Comparison of ENCODE assay signal across 15 cellular contexts in the genomic region with DNA sequence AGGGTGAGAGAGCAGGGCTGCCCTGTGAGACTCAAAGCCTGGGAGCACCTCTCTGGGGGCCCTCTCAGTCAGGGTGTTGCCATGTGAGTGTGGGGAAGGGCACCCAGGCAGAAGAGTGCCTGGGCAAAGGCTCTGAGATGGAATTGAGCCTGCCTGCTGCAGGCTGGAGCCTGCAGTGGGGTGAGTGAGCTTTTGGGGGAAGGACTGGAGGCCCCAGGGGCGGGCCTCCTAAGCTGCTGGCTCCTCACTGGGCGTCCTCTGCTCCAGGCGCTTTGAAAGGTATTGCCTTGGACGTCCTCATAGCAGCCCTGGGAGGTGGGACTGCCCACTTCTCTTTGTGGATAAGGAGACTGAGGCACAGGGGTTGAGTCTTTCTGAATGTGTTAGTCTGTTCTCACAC.
DNase-seq lines count a peak whose midpoint lies in the region; ATAC-seq, FAIRE-seq and TF ChIP-seq lines count a peak whose summit lies in the region.
"Had no signal": no experiment of that assay in that cellular context is flagged by ENCODE, and none has a peak within 500 bp of the region (broad histone marks: within the 10 kb centered on the region; RNA-seq: fewer than 3 reads in every experiment).

No MANE protein-coding gene starts in this region.

- no peak for TF ChIP-seq POLR2A in K562 (conservative IDR thresholded peaks at IDR 0.05)

- H3K9me1 ChIP-seq in K562 (ENCODE audit: control insufficient read depth, insufficient read depth, low read length) = peaks cover 4% of the 10 kb centered on the region

- H3K4me3 ChIP-seq in left ventricle myocardium inferior (no peak overlapping the region), K562 (no peak overlapping the region), HAP-1 (no peak overlapping the region)
- H3K4me3 ChIP-seq: adrenal gland, lung, sigmoid colon had no signal

- peaks cover 56% of the 10 kb centered on the region for H3K79me2 ChIP-seq in K562 (ENCODE audit: control insufficient read depth, insufficient read depth, low read length)

- peak overlapping the region in 4 of 10 donors; percentile 33 to 66 (median 43) for H3K4me3 Mint-ChIP-seq in naive thymus-derived CD8-positive, alpha-beta T cell

- peaks cover 0 to 16% (median 8%) of the 10 kb centered on the region in 3 donors for H3K36me3 Mint-ChIP-seq in naive thymus-derived CD8-positive, alpha-beta T cell

- peaks cover 48 to 90% (median 78%) of the 10 kb centered on the region in 4 donors for H3K4me1 Mint-ChIP-seq in naive thymus-derived CD8-positive, alpha-beta T cell

- DNase-seq in left ventricle myocardium inferior (no peak), Right ventricle myocardium superior (no peak), K562 (ENCODE audit: extremely low read depth in 1 of 4, low spot score in 3 of 4) (no peak), SHP77 treated with DMSO at 0.1 percent for 48 hours (lab: John Stamatoyannopoulos, UW) (no peak), HAP-1 (ENCODE audit: low spot score in 2 of 2) (no peak)
- no peak for DNase-seq in naive thymus-derived CD8-positive, alpha-beta T cell
- DNase-seq: adrenal gland; NCI-H1436 treated with DMSO at 0.1 percent for 48 hours; NCI-H226; sigmoid colon; stimulated activated CD4-positive, alpha-beta T cell treated with anti-CD3 and anti-CD28 coated beads, Interleukin-4, amount 100 ng/mL, for 24 hours had no signal

- H2AFZ ChIP-seq in K562 (ENCODE audit: low read depth, low read length) = no peak overlapping the region

- H3K9me3 ChIP-seq in left ventricle myocardium inferior (replicated peaks) = no peaks in the 10 kb centered on the region
- no peaks in the 10 kb centered on the region for H3K9me3 ChIP-seq in K562 (replicated peaks; ENCODE audit: control insufficient read depth, insufficient read depth, low read depth, low read length)
- no peaks in the 10 kb centered on the region for H3K9me3 ChIP-seq in HAP-1
- H3K9me3 ChIP-seq: adrenal gland, sigmoid colon had no signal

- in situ Hi-C loops in K562 (cut with MboI) (no loop called here), HAP-1 (cut with MboI; ENCODE audit: low sequenced_read_pairs) (no loop called here)

- H3K36me3 ChIP-seq in left ventricle myocardium inferior = no peaks in the 10 kb centered on the region
- peaks cover 13% of the 10 kb centered on the region; the same call in 2 of the 3 replicates for H3K36me3 ChIP-seq in K562 (ENCODE audit: control insufficient read depth, insufficient read depth, low read length)
- H3K36me3 ChIP-seq in HAP-1 (replicated peaks) = peaks cover 7% of the 10 kb centered on the region; the same call in 1 of the 2 replicates
- H3K36me3 ChIP-seq: adrenal gland had no signal

- CTCF ChIA-PET in K562 (lab: Yijun Ruan, JAX; ENCODE audit: low intra/inter-chr PET ratio) = no interaction called here

- H4K20me1 ChIP-seq in K562 (replicated peaks; ENCODE audit: control insufficient read depth, insufficient read depth, low read length) = 0 out of 2 replicates have a peak, but pooled peaks cover 7% of the 10 kb centered on the region

- H3K27me3 ChIP-seq in left ventricle myocardium inferior (ENCODE audit: low read depth) (no peaks in the 10 kb centered on the region), K562 (ENCODE audit: control insufficient read depth in 2 of 2, insufficient read depth in 2 of 2, low read length in 2 of 2) (no peaks in the 10 kb centered on the region), HAP-1 (ENCODE audit: low read depth) (no peaks in the 10 kb centered on the region)
- H3K27me3 ChIP-seq: adrenal gland, sigmoid colon had no signal

- BruUV-seq in K562 (replicated peaks; lab: Mats Ljungman, UMichigan) = no TSS peak

- intact Hi-C loops in left ventricle myocardium inferior (cut with micrococcal nuclease) = no loop called here
- intact Hi-C loops in Right ventricle myocardium superior (cut with DNase I) = no loop called here
- intact Hi-C loops in K562 (cut with micrococcal nuclease) = no loop called here

- TF ChIP-seq CTCF in left ventricle myocardium inferior (IDR thresholded peaks at IDR 0.05; ENCODE audit: borderline replicate concordance) (no peak), K562 (IDR thresholded peaks at IDR 0.05 in 2 of 3, conservative IDR thresholded peaks at IDR 0.05 in 1 of 3; ENCODE audit: insufficient read depth in 2 of 3, low read depth in 1 of 3, low read length in 3 of 3) (no peak)

- no peak for ATAC-seq in Right ventricle myocardium superior (ENCODE audit: poor library complexity)
- ATAC-seq in K562 = peak; percentile 52
- ATAC-seq in naive thymus-derived CD8-positive, alpha-beta T cell = no peak
- no peak for ATAC-seq in GM21723 (IDR thresholded peaks at IDR 0.05; ENCODE audit: unreplicated experiment)
- ATAC-seq in HG03135 (IDR thresholded peaks at IDR 0.05; ENCODE audit: unreplicated experiment) = no peak

- WGBS in K562 (ENCODE audit: insufficient coverage, low coverage, missing lambda C conversion rate) = 50% methylated on average over 1 of the region's 4 CpGs

- H3K27ac ChIP-seq in left ventricle myocardium inferior (replicated peaks) (peak overlapping the region; percentile 93), K562 (ENCODE audit: extremely low read depth, low read depth, low read length) (0 out of 3 replicates have a peak overlapping the region, but pooled peaks have one; percentile 15)
- H3K27ac ChIP-seq: KMS-11 had no signal

- H3K27ac Mint-ChIP-seq in naive thymus-derived CD8-positive, alpha-beta T cell = peak overlapping the region; percentile 77 to 99 (median 92)

- POLR2A ChIA-PET in K562 (lab: Yijun Ruan, JAX) = interaction anchor here (0.8 kb wide), 1 partner anchor 23 kb away, joined by 4 read pairs; no protein-coding TSS in a partner anchor
- POLR2A ChIA-PET in naive thymus-derived CD8-positive, alpha-beta T cell (lab: Charles Lee) = no interaction called here

- TF ChIP-seq RAD21 in K562 (CRISPR knock-in tag; conservative IDR thresholded peaks at IDR 0.05 in 1 of 2, IDR thresholded peaks at IDR 0.05 in 1 of 2) = no peak

- H3K4me1 ChIP-seq in left ventricle myocardium inferior (peaks cover 64% of the 10 kb centered on the region), K562 (replicated peaks in 1 of 2; ENCODE audit: control insufficient read depth in 2 of 2, insufficient read depth in 2 of 2, low read length in 2 of 2) (peaks cover 4 to 5% of the 10 kb centered on the region in 2 experiments; a peak in 4 of 5 replicates), HAP-1 (no peaks in the 10 kb centered on the region)

- TF ChIP-seq EP300 in K562 (IDR thresholded peaks at IDR 0.05; ENCODE audit: low read length) = no peak

- FAIRE-seq in K562 (lab: Jason Lieb, UNC) = no peak

- H3K9ac ChIP-seq in K562 (ENCODE audit: insufficient read depth in 1 of 2, low read depth in 2 of 2, low read length in 2 of 2) = no peak overlapping the region
- H3K9ac ChIP-seq: KMS-11 had no signal

- H3K9me3 Mint-ChIP-seq in naive thymus-derived CD8-positive, alpha-beta T cell = no peaks in the 10 kb centered on the region

- no peaks in the 10 kb centered on the region for H3K27me3 Mint-ChIP-seq in naive thymus-derived CD8-positive, alpha-beta T cell

- H3K4me2 ChIP-seq in K562 (ENCODE audit: insufficient read depth, low read length) = no peak overlapping the region
- H3K4me2 ChIP-seq: KMS-11 had no signal

TF ChIP-seq in K562, 482 proteins besides CTCF, POLR2A, EP300 and RAD21:
- TF ChIP-seq OTX1 (CRISPR knock-in tag; IDR thresholded peaks at IDR 0.05) (no peak), SOX6 (IDR thresholded peaks at IDR 0.05) (no peak), KHSRP (IDR thresholded peaks at IDR 0.05) (no peak), ZNF354B (CRISPR knock-in tag; IDR thresholded peaks at IDR 0.05) (no peak), POLR2AphosphoS2 (IDR thresholded peaks at IDR 0.05; ENCODE audit: low read length) (no peak), SRSF9 (IDR thresholded peaks at IDR 0.05; ENCODE audit: borderline replicate concordance, low read depth, low read length) (no peak)
- TF ChIP-seq, protein P1, sequence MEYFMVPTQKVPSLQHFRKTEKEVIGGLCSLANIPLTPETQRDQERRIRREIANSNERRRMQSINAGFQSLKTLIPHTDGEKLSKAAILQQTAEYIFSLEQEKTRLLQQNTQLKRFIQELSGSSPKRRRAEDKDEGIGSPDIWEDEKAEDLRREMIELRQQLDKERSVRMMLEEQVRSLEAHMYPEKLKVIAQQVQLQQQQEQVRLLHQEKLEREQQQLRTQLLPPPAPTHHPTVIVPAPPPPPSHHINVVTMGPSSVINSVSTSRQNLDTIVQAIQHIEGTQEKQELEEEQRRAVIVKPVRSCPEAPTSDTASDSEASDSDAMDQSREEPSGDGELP (CRISPR knock-in tag; IDR thresholded peaks at IDR 0.05; ENCODE audit: borderline replicate concordance) = no peak
- TF ChIP-seq, protein P2, sequence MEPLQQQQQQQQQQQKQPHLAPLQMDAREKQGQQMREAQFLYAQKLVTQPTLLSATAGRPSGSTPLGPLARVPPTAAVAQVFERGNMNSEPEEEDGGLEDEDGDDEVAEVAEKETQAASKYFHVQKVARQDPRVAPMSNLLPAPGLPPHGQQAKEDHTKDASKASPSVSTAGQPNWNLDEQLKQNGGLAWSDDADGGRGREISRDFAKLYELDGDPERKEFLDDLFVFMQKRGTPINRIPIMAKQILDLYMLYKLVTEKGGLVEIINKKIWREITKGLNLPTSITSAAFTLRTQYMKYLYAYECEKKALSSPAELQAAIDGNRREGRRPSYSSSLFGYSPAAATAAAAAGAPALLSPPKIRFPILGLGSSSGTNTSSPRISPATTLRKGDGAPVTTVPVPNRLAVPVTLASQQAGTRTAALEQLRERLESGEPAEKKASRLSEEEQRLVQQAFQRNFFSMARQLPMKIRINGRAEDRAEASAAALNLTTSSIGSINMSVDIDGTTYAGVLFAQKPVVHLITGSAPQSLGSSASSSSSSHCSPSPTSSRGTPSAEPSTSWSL (CRISPR knock-in tag; IDR thresholded peaks at IDR 0.05; ENCODE audit: borderline replicate concordance) = no peak
- TF ChIP-seq, protein P3, sequence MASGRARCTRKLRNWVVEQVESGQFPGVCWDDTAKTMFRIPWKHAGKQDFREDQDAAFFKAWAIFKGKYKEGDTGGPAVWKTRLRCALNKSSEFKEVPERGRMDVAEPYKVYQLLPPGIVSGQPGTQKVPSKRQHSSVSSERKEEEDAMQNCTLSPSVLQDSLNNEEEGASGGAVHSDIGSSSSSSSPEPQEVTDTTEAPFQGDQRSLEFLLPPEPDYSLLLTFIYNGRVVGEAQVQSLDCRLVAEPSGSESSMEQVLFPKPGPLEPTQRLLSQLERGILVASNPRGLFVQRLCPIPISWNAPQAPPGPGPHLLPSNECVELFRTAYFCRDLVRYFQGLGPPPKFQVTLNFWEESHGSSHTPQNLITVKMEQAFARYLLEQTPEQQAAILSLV (tag; IDR thresholded peaks at IDR 0.05) = no peak
TF ChIP-seq in K562: peak in this region for 0.
